11 cellular contexts compared by ENCODE assay signal in genomic region chr20:63060057-63060991, GRCh38. TPM values are rescaled to one million over a fixed set of nuclear protein-coding genes. Genes with fewer than 3 reads are reported as not detected.
DNase-seq lines count a peak whose midpoint lies in the region; ATAC-seq, FAIRE-seq and TF ChIP-seq lines count a peak whose summit lies in the region.
"Had no signal": no experiment of that assay in that cellular context is flagged by ENCODE, and none has a peak within 500 bp of the region (broad histone marks: within the 10 kb centered on the region; RNA-seq: fewer than 3 reads in every experiment).

No MANE protein-coding gene starts in this region.

- CTCF ChIA-PET in A549 (lab: Yijun Ruan, JAX), result interaction anchor here (0.8 to 3.0 kb wide), 6 partner anchors 110 to 249 kb away, joined by 3 to 14 read pairs (median 6); no protein-coding TSS in a partner anchor

- peak; percentile 35 to 59; a peak in 3 of 6 replicates for ATAC-seq in A549
- ATAC-seq in left ventricle myocardium superior, result no peak
- no peak for ATAC-seq in GM18861 (IDR thresholded peaks at IDR 0.05; ENCODE audit: unreplicated experiment)
- no peak for ATAC-seq in GM19395 (IDR thresholded peaks at IDR 0.05; ENCODE audit: unreplicated experiment)
- ATAC-seq in HG02623 (IDR thresholded peaks at IDR 0.05; ENCODE audit: unreplicated experiment), result no peak
- ATAC-seq: stimulated activated memory B cell treated with anti-CD40 and anti-IgM and Interleukin-4, amounts not matched to agents 10 μg/mL and 1 μg/mL and 100 μg/mL, for 72 hours had no signal

- H3K4me3 ChIP-seq in A549, result no peak overlapping the region

- H3K9me3 ChIP-seq in A549, result peaks cover 6% of the 10 kb centered on the region; the same call in 2 of the 3 replicates

- no peak for TF ChIP-seq RAD21 in A549 (conservative IDR thresholded peaks at IDR 0.05 in 1 of 2, IDR thresholded peaks at IDR 0.05 in 1 of 2)

- no peak for TF ChIP-seq POLR2A in A549 (IDR thresholded peaks at IDR 0.05; ENCODE audit: low read length)

- 0 out of 3 replicates have a peak overlapping the region, but pooled peaks have one; percentile 3 for H3K4me2 ChIP-seq in A549

- DNase-seq in A549 (ENCODE audit: low read depth in 1 of 2, low spot score in 1 of 2), result no peak
- DNase-seq in GM03348 (ENCODE audit: low spot score), result peak; percentile 85
- DNase-seq in SHP77 treated with DMSO at 0.1 percent for 48 hours (lab: John Stamatoyannopoulos, UW), result peak; percentile 86
- DNase-seq in left ventricle myocardium superior, result peak; percentile 11
- no peak for DNase-seq in HUDEP-2 (lab: John Stamatoyannopoulos, UW; ENCODE audit: unreplicated experiment in 76 of 76)

- TF ChIP-seq EP300 in A549 (IDR thresholded peaks at IDR 0.05), result no peak

- FAIRE-seq in A549 (lab: Jason Lieb, UNC), result no peak

- TF ChIP-seq CTCF in A549 (IDR thresholded peaks at IDR 0.05), result no peak

- H3K4me1 ChIP-seq in A549, result 0 out of 3 replicates have a peak, but pooled peaks cover 3% of the 10 kb centered on the region

- WGBS in A549 (ENCODE audit: missing lambda C conversion rate), result 35% methylated on average over 20 of the region's 23 CpGs

- H3K27ac ChIP-seq in A549, result no peak overlapping the region
- H3K27ac ChIP-seq: parathyroid adenoma had no signal

- intact Hi-C loops in left ventricle myocardium superior (cut with micrococcal nuclease), result no loop called here

- POLR2A ChIA-PET in A549 (lab: Yijun Ruan, JAX), result interaction anchor here (0.6 kb wide), 1 partner anchor 12 kb away, joined by 4 read pairs; no protein-coding TSS in a partner anchor

TF ChIP-seq in A549, 52 proteins besides CTCF, POLR2A, EP300 and RAD21:
- TF ChIP-seq GATA3 (IDR thresholded peaks at IDR 0.05; ENCODE audit: borderline replicate concordance), result no peak
- TF ChIP-seq HOXB5 (CRISPR knock-in tag; IDR thresholded peaks at IDR 0.05), result no peak
- TF ChIP-seq ATOH8 (CRISPR knock-in tag; IDR thresholded peaks at IDR 0.05; ENCODE audit: low read depth), result no peak
- TF ChIP-seq RCOR1 (IDR thresholded peaks at IDR 0.05; ENCODE audit: low read depth, low read length), result no peak
- TF ChIP-seq FOSL2 (IDR thresholded peaks at IDR 0.05), result no peak
- peak; percentile 43; the same call in 1 of the 2 replicates for TF ChIP-seq FOSL2 (CRISPR knock-in tag; IDR thresholded peaks at IDR 0.05)

RNA-seq across cellular contexts. Expression of gene BHLHE23, which starts 53.6 kb away (rescaled TPM):
- not detected in 2 replicates for polyA plus RNA-seq in A549 (2011; rRNA removed)
- polyA plus RNA-seq in A549 (2012; cell fraction: cytosol; rRNA removed), result not detected in 2 replicates
- not detected in 2 replicates for polyA plus RNA-seq in A549 (2012; cell fraction: nucleus; rRNA removed)
- not detected in 3 replicates for polyA plus RNA-seq in A549 (2017; fragmentation: RNase III; extraction: RNeasy Plus Mini Kit Qiagen cat#74134 plus additional on column Dnase treatment)
- polyA minus RNA-seq in A549 (2011; rRNA and poly(A)+ RNA removed), result not detected in 2 replicates
- total RNA-seq in left ventricle myocardium superior, result not detected
- total RNA-seq: OCI-LY7 had no signal

Comparison
In these comparisons a context has a peak if more than half of its experiments do, and no peak if none do; other contexts are left out.
1. ATAC-seq: peak in A549 (2 of 2); none in left ventricle myocardium superior (single experiment), GM18861 (single experiment), GM19395 (single experiment) and HG02623 (single experiment).
2. DNase-seq: peak in GM03348 (single experiment), SHP77 treated with DMSO at 0.1 percent for 48 hours (single experiment) and left ventricle myocardium superior (single experiment); none in A549 (0 of 2) and HUDEP-2 (0 of 76).